17 cellular contexts compared by ENCODE assay signal in the genomic region with DNA sequence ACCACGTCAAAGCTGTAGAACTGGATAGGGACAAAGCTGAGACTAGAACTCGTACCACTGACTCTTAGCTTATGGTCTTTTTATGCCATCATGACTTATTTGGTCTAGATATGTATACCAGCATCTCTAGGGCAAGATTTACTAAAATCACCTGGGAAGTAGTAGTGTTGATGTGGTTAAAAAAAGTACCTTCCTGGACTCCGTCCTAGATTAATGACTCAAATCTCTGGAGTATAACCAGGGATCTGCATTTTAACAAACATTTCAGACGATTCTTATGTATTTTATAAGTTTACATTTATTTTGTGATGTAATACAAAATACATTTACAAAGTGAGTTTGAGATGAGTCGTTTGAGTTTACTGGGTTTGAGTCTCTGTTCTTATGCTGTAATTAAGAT.
"Had no signal": no experiment of that assay in that cellular context is flagged by ENCODE, and none has a peak within 500 bp of the region (broad histone marks: within the 10 kb centered on the region; RNA-seq: fewer than 3 reads in every experiment).

No MANE protein-coding gene starts in this region.

- H3K36me3 ChIP-seq: heart left ventricle, lower lobe of right lung, spleen, upper lobe of right lung had no signal

- DNase-seq: activated CD4-positive, alpha-beta T cell treated with anti-CD3 and anti-CD28 coated beads, Interleukin-2, amount 50 U/mL, for 4 hours; activated CD8-positive, alpha-beta memory T cell treated with anti-CD3 and anti-CD28 coated beads for 24 hours; activated CD8-positive, alpha-beta memory T cell treated with anti-CD3 and anti-CD28 coated beads, Interleukin-2, amount 50 U/mL, for 4 hours; activated naive CD4-positive, alpha-beta T cell; activated T-cell treated with anti-CD3 and anti-CD28 coated beads, Interleukin-2, amount 50 U/mL, for 24 hours; cortex of kidney; endodermal cell; left colon; lower lobe of right lung; naive thymus-derived CD4-positive, alpha-beta T cell; posterior cingulate gyrus; spleen; T1000; upper lobe of right lung had no signal

- H3K4me3 ChIP-seq: lower lobe of right lung, spleen had no signal

- H3K27me3 ChIP-seq: heart left ventricle, spleen, upper lobe of right lung had no signal

- H3K9me3 ChIP-seq: heart left ventricle, lower lobe of right lung, spleen, upper lobe of right lung had no signal

- ATAC-seq: activated T-helper 17 cell treated with anti-CD3 and anti-CD28 coated beads, Interleukin-2, amount 50 U/mL, for 72 hours; left colon; naive thymus-derived CD4-positive, alpha-beta T cell; WTC11 had no signal

- H3K27ac ChIP-seq: upper lobe of right lung had no signal
